8 cellular contexts compared by ENCODE assay signal in genomic region chr16:29645699-29646187, GRCh38. TPM values are rescaled to one million over a fixed set of nuclear protein-coding genes. Genes with fewer than 3 reads are reported as not detected.
DNase-seq lines count a peak whose midpoint lies in the region; ATAC-seq, FAIRE-seq and TF ChIP-seq lines count a peak whose summit lies in the region.

No MANE protein-coding gene starts in this region.

- no peak for TF ChIP-seq CTCF in A549 (IDR thresholded peaks at IDR 0.05)
- TF ChIP-seq CTCF in endodermal cell (conservative IDR thresholded peaks at IDR 0.05), result no peak

- FAIRE-seq in A549 (lab: Jason Lieb, UNC), result no peak
- FAIRE-seq in GM12892 (lab: Jason Lieb, UNC), result peak; percentile 79

- no peaks in the 10 kb centered on the region for H3K36me3 ChIP-seq in endodermal cell (ENCODE audit: control insufficient read depth, insufficient read depth, low read length)

- no peaks in the 10 kb centered on the region for H3K27me3 Mint-ChIP-seq in endodermal cell (ENCODE audit: insufficient read depth)

- no peak for TF ChIP-seq POLR2A in A549 (IDR thresholded peaks at IDR 0.05; ENCODE audit: low read length)
- peak; percentile 48; the same call in 1 of the 2 replicates for TF ChIP-seq POLR2A in GM12892 (IDR thresholded peaks at IDR 0.05; ENCODE audit: low read depth, low read length)

- H3K27ac ChIP-seq in A549, result no peak overlapping the region
- H3K27ac ChIP-seq in endodermal cell (ENCODE audit: low read depth, low read length), result no peak overlapping the region

- H3K4me2 ChIP-seq in A549, result no peak overlapping the region

- intact Hi-C loops in posterior vena cava (cut with DNase I), result no loop called here

- no peak overlapping the region for H3K4me3 ChIP-seq in A549
- H3K4me3 ChIP-seq in endodermal cell (ENCODE audit: low read length), result no peak overlapping the region

- POLR2A ChIA-PET in A549 (lab: Yijun Ruan, JAX), result no interaction called here

- peak; percentile 34 to 64; a peak in 3 of 6 replicates for ATAC-seq in A549
- no peak for ATAC-seq in HG02678 (IDR thresholded peaks at IDR 0.05; ENCODE audit: unreplicated experiment)
- ATAC-seq in HG02852 (IDR thresholded peaks at IDR 0.05; ENCODE audit: unreplicated experiment), result no peak

- WGBS in A549 (ENCODE audit: missing lambda C conversion rate), result 77% methylated on average over 4 of the region's 4 CpGs
- WGBS in endodermal cell (ENCODE audit: insufficient coverage in 1 of 2, insufficient read length in 1 of 2), 2 experiments, result 83% methylated on average over 4 of the region's 4 CpGs; no CpG with 5 or more reads in 1 of the 2 experiments

- H3K27ac Mint-ChIP-seq in endodermal cell, result no peak overlapping the region

- DNase-seq in A549 (ENCODE audit: low read depth in 1 of 2, low spot score in 1 of 2) (peak in 1 of 2 experiments; percentile 76), GM12892 (ENCODE audit: insufficient read length) (no peak), NAMALWA (ENCODE audit: low spot score) (peak; percentile 82), endodermal cell (peak; percentile 68), posterior vena cava (ENCODE audit: low spot score) (no peak)
- DNase-seq in stimulated activated CD4-positive, alpha-beta T cell treated with anti-CD3 and anti-CD28 coated beads, Interleukin-12 subunit alpha, Interleukin-12 subunit beta, amount 100 ng/mL, for 4 hours, result no peak

- no peak overlapping the region for H3K9ac ChIP-seq in endodermal cell (ENCODE audit: extremely low read depth, low read length, poor library complexity, severe bottlenecking)

- H3K27me3 ChIP-seq in endodermal cell (ENCODE audit: control insufficient read depth, insufficient read depth, low read length, poor library complexity, severe bottlenecking), result no peaks in the 10 kb centered on the region

- H3K9me3 ChIP-seq in A549 (no peaks in the 10 kb centered on the region), endodermal cell (ENCODE audit: control insufficient read depth, low read length) (no peaks in the 10 kb centered on the region)

- H3K4me1 ChIP-seq in A549 (0 out of 3 replicates have a peak, but pooled peaks cover 3% of the 10 kb centered on the region), endodermal cell (ENCODE audit: control insufficient read depth, insufficient read depth, low read length) (no peaks in the 10 kb centered on the region)

- CTCF ChIA-PET in A549 (lab: Yijun Ruan, JAX), result interaction anchor here (0.6 to 1.5 kb wide), 3 partner anchors 46 to 423 kb away, joined by 3 to 5 read pairs (median 4); no protein-coding TSS in a partner anchor

- H3K9me3 Mint-ChIP-seq in endodermal cell, result no peaks in the 10 kb centered on the region

- H3K4me1 Mint-ChIP-seq in endodermal cell, result peaks cover 5% of the 10 kb centered on the region

- no peak for TF ChIP-seq RAD21 in A549 (conservative IDR thresholded peaks at IDR 0.05 in 1 of 2, IDR thresholded peaks at IDR 0.05 in 1 of 2)

- H3K36me3 Mint-ChIP-seq in endodermal cell (ENCODE audit: low read depth), result no peaks in the 10 kb centered on the region

- no peak overlapping the region for H3K4me3 Mint-ChIP-seq in endodermal cell

- no peak for TF ChIP-seq EP300 in A549 (IDR thresholded peaks at IDR 0.05)

TF ChIP-seq in A549, 52 proteins besides CTCF, POLR2A, EP300 and RAD21:
- no peak for TF ChIP-seq BHLHE40 (IDR thresholded peaks at IDR 0.05; ENCODE audit: low read depth, low read length)
- no peak for TF ChIP-seq JUNB (IDR thresholded peaks at IDR 0.05)
- no peak for TF ChIP-seq RARB (CRISPR knock-in tag; IDR thresholded peaks at IDR 0.05)
- peak; percentile 71 for TF ChIP-seq USF2 (IDR thresholded peaks at IDR 0.05)
- no peak for TF ChIP-seq RCOR1 (IDR thresholded peaks at IDR 0.05; ENCODE audit: low read depth, low read length)
- no peak for TF ChIP-seq FOSB (CRISPR knock-in tag; IDR thresholded peaks at IDR 0.05)
TF ChIP-seq in A549: peak in this region for 1.

RNA-seq across cellular contexts. Expression of gene SPN, which starts 17.3 kb away (rescaled TPM):
- polyA plus RNA-seq in A549 (2011; rRNA removed) (not detected in 2 replicates), A549 (2017; fragmentation: RNase III; extraction: RNeasy Plus Mini Kit Qiagen cat#74134 plus additional on column Dnase treatment) (0.03 TPM in 2 of 3 replicates, not detected in the other)
- 0.01 TPM in 1 of 2 replicates, not detected in the other for polyA plus RNA-seq in A549 (2012; cell fraction: cytosol; rRNA removed)
- 0.02 TPM in 1 of 2 replicates, not detected in the other for polyA plus RNA-seq in A549 (2012; cell fraction: nucleus; rRNA removed)
- polyA minus RNA-seq in A549 (2011; rRNA and poly(A)+ RNA removed), result not detected in 2 replicates
- polyA plus RNA-seq in GM12892 (2012; ENCODE audit: missing spikeins), result 58.5 TPM
- total RNA-seq in endodermal cell (under 1 TPM in 1 of 2 donors, not detected in 1; 0.86 TPM), posterior vena cava (1 to 10 TPM; 2.2 to 3.7 TPM)
- 0.28 TPM for polyA plus RNA-seq in endodermal cell (2013, experiment 1 of 2)
- 0.29 TPM for polyA plus RNA-seq in endodermal cell (2013, experiment 2 of 2)

RNA-seq across cellular contexts. Expression of gene QPRT, which starts 33.2 kb away (rescaled TPM):
- polyA plus RNA-seq in A549 (2011; rRNA removed), result 1.9 and 2.1 TPM in 2 replicates
- 0.95 and 1.7 TPM in 2 replicates for polyA plus RNA-seq in A549 (2012; cell fraction: cytosol; rRNA removed)
- polyA plus RNA-seq in A549 (2012; cell fraction: nucleus; rRNA removed), result 1.1 TPM in 2 replicates
- 1.4 to 2.2 TPM (median 1.7 TPM) in 3 replicates for polyA plus RNA-seq in A549 (2017; fragmentation: RNase III; extraction: RNeasy Plus Mini Kit Qiagen cat#74134 plus additional on column Dnase treatment)
- polyA minus RNA-seq in A549 (2011; rRNA and poly(A)+ RNA removed), result 1.8 and 2.1 TPM in 2 replicates
- polyA plus RNA-seq in GM12892 (2012; ENCODE audit: missing spikeins), result 23.7 TPM
- 100 to 1,000 TPM in 1 of 2 donors, 10 to 100 TPM in 1; 92.3 to 109 TPM for total RNA-seq in endodermal cell
- 102 TPM for polyA plus RNA-seq in endodermal cell (2013, experiment 1 of 2)
- 98.7 TPM for polyA plus RNA-seq in endodermal cell (2013, experiment 2 of 2)
- 1 to 10 TPM; 1.7 to 7.4 TPM for total RNA-seq in posterior vena cava

Comparison
In these comparisons a context has a peak if more than half of its experiments do, and no peak if none do; other contexts are left out.
1. ATAC-seq: peak in A549 (2 of 2); none in HG02678 (single experiment) and HG02852 (single experiment).
2. DNase-seq: peak in NAMALWA (single experiment) and endodermal cell (single experiment); none in GM12892 (single experiment), stimulated activated CD4-positive, alpha-beta T cell treated with anti-CD3 and anti-CD28 coated beads, Interleukin-12 subunit alpha, Interleukin-12 subunit beta, amount 100 ng/mL, for 4 hours (single experiment) and posterior vena cava (single experiment).
3. RNA of gene QPRT, which starts 33.2 kb away (total RNA-seq): 92.3 to 109 TPM in endodermal cell; 1.7 to 7.4 TPM in posterior vena cava; every median in the first group is over 10 times any median in the second.